ENCODE assay signal across 1 cellular context in the genomic region with DNA sequence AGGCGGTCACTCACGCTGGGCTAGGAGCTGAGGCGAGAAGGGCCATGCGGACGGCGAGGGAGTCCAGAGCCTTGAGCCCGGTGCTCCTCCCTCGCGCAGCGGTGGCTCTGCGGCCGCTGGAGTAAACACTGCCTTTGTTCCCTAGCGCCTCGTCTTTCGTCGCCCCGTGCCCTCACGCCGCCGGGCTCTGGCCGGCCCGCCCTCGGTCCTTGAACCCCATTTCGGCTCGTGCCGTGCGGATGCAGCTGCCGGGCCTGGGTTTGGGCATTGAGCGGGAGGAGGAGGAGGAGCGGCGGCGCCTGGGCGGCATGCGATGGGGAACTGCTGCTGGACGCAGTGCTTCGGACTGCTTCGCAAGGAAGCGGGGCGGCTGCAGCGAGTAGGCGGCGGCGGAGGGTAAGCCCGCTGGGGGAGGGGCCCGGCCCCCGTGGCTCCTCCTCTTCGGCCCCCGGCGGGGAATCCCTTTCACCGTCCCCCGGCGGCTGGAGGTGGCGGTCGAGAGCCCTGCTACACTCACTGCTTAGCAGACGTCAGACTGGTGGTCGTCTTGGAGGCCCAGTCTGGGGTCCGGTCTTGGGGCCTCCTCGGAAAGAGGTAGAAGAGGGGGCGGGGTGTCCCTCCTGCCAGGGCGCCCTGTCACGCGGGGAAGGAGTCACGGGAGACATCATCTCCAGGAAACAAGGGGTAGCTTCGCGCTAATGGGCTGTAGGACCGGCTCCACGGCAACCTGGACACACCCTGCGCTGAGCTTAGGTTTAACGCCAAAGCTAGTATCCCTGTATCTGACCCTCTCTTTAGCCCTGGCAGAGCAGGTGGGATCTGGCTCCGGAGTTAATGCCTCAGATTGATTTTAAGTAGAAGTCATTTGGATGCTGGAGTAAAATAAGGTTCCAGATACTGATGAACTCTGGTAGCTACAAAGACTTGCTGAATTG.
TF ChIP-seq lines count a peak whose summit lies in the region.

Gene AP1AR, plus strand, starts transcription at position 9 of the 935 bp plus-strand sequence. Its CDS starts 305 bp downstream, at position 314.

TF ChIP-seq in HCT116, 20 proteins besides CTCF, POLR2A, EP300 and RAD21 (continued from another document):
- TF ChIP-seq, protein P1, sequence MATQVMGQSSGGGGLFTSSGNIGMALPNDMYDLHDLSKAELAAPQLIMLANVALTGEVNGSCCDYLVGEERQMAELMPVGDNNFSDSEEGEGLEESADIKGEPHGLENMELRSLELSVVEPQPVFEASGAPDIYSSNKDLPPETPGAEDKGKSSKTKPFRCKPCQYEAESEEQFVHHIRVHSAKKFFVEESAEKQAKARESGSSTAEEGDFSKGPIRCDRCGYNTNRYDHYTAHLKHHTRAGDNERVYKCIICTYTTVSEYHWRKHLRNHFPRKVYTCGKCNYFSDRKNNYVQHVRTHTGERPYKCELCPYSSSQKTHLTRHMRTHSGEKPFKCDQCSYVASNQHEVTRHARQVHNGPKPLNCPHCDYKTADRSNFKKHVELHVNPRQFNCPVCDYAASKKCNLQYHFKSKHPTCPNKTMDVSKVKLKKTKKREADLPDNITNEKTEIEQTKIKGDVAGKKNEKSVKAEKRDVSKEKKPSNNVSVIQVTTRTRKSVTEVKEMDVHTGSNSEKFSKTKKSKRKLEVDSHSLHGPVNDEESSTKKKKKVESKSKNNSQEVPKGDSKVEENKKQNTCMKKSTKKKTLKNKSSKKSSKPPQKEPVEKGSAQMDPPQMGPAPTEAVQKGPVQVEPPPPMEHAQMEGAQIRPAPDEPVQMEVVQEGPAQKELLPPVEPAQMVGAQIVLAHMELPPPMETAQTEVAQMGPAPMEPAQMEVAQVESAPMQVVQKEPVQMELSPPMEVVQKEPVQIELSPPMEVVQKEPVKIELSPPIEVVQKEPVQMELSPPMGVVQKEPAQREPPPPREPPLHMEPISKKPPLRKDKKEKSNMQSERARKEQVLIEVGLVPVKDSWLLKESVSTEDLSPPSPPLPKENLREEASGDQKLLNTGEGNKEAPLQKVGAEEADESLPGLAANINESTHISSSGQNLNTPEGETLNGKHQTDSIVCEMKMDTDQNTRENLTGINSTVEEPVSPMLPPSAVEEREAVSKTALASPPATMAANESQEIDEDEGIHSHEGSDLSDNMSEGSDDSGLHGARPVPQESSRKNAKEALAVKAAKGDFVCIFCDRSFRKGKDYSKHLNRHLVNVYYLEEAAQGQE (IDR thresholded peaks at IDR 0.05; ENCODE audit: low read depth): no peak
- peak; percentile 83; the same call in 1 of the 2 replicates for TF ChIP-seq MAX (IDR thresholded peaks at IDR 0.05)
- no peak for TF ChIP-seq ATF3 (IDR thresholded peaks at IDR 0.05)
- TF ChIP-seq ZNF274 (IDR thresholded peaks at IDR 0.05; ENCODE audit: low read depth, low read length): no peak
- peak; percentile 43 for TF ChIP-seq SIN3A (IDR thresholded peaks at IDR 0.05; ENCODE audit: low read depth)
- TF ChIP-seq ZFX (IDR thresholded peaks at IDR 0.05): peak; percentile 59; the same call in 1 of the 2 replicates
- no peak for TF ChIP-seq FOSL1 (IDR thresholded peaks at IDR 0.05; ENCODE audit: low read depth)
- no peak for TF ChIP-seq SRF (IDR thresholded peaks at IDR 0.05; ENCODE audit: low read depth)
